ENCODE assay signal across 8 cellular contexts in genomic region chr12:45727994-45728624, GRCh38. TPM values are rescaled to one million over a fixed set of nuclear protein-coding genes. Genes with fewer than 3 reads are reported as not detected.
DNase-seq lines count a peak whose midpoint lies in the region; ATAC-seq and TF ChIP-seq lines count a peak whose summit lies in the region.

No MANE protein-coding gene starts in this region.

- peak overlapping the region; percentile 89 for H3K27ac Mint-ChIP-seq in Calu3 (ENCODE audit: unreplicated experiment)

- H3K36me3 ChIP-seq in right lobe of liver (no peaks in the 10 kb centered on the region), thymus (ENCODE audit: control insufficient read depth, insufficient read depth) (no peaks in the 10 kb centered on the region)

- no peak for TF ChIP-seq POLR2A in right lobe of liver (IDR thresholded peaks at IDR 0.05)

- intact Hi-C loops in Calu3 (cut with micrococcal nuclease; ENCODE audit: unreplicated experiment) (loop anchor here (5.0 kb wide), 1 partner anchor 556 kb away; no protein-coding TSS in a partner anchor), right lobe of liver (cut with DNase I) (loop anchor here in 1 of 2 donors (10.0 kb wide), 1 partner anchor 183 kb away; no protein-coding TSS in a partner anchor)

- H3K4me3 ChIP-seq in astrocyte of the cerebellum (ENCODE audit: low read depth, low read length) (peak overlapping the region; percentile 89), right lobe of liver (peak overlapping the region; percentile 80 to 82 (median 81)), thymus (ENCODE audit: low read length) (peak overlapping the region; percentile 100)

- no peaks in the 10 kb centered on the region for H3K27me3 Mint-ChIP-seq in Calu3 (ENCODE audit: unreplicated experiment)

- no peaks in the 10 kb centered on the region for H3K4me1 Mint-ChIP-seq in Calu3 (ENCODE audit: low read depth, unreplicated experiment)

- peak overlapping the region; percentile 97 for H3K4me3 Mint-ChIP-seq in Calu3 (ENCODE audit: low read depth, unreplicated experiment)

- no TSS peak for BruUV-seq in Calu3 (replicated peaks; lab: Mats Ljungman, UMichigan)

- no peak for ATAC-seq in right lobe of liver
- no peak for ATAC-seq in HG02840 (IDR thresholded peaks at IDR 0.05; ENCODE audit: low FRiP score, unreplicated experiment)
- ATAC-seq in HG03571 (IDR thresholded peaks at IDR 0.05; ENCODE audit: unreplicated experiment), result no peak
- ATAC-seq in HG03565 (IDR thresholded peaks at IDR 0.05; ENCODE audit: unreplicated experiment), result no peak

- H3K9me3 Mint-ChIP-seq in Calu3 (ENCODE audit: low read depth, unreplicated experiment), result no peaks in the 10 kb centered on the region

- in situ Hi-C loops in astrocyte of the cerebellum (cut with HindIII; ENCODE audit: low sequenced_read_pairs), result no loop called here

- 0% methylated on average over 16 of the region's 16 CpGs for WGBS in right lobe of liver (ENCODE audit: insufficient coverage, low coverage, low lambda C conversion rate, missing lambda C conversion rate)
- WGBS in thymus, result under 1% methylated on average over 16 of the region's 16 CpGs

- no peaks in the 10 kb centered on the region for H3K9me3 ChIP-seq in right lobe of liver
- no peaks in the 10 kb centered on the region for H3K9me3 ChIP-seq in thymus (ENCODE audit: control insufficient read depth)

- H3K36me3 Mint-ChIP-seq in Calu3 (ENCODE audit: insufficient read depth, unreplicated experiment), result peaks cover 65% of the 10 kb centered on the region

- H3K27me3 ChIP-seq in right lobe of liver (no peaks in the 10 kb centered on the region), thymus (ENCODE audit: control insufficient read depth, insufficient read depth) (no peaks in the 10 kb centered on the region)

- DNase-seq in Calu3 (no peak), HT-29 (ENCODE audit: low spot score) (peak; percentile 63), astrocyte of the cerebellum (ENCODE audit: low read depth) (no peak), right lobe of liver (peak in 1 of 3 donors; percentile 50)

- H3K4me1 ChIP-seq in right lobe of liver (peaks cover 0 to 36% (median 17%) of the 10 kb centered on the region in 4 donors), thymus (ENCODE audit: control insufficient read depth, insufficient read depth, low read length) (no peaks in the 10 kb centered on the region)

- TF ChIP-seq CTCF in Calu3 (IDR thresholded peaks at IDR 0.05; ENCODE audit: unreplicated experiment), result no peak
- TF ChIP-seq CTCF in astrocyte of the cerebellum (IDR thresholded peaks at IDR 0.05; ENCODE audit: low read depth, low read length, missing control alignments), result no peak
- TF ChIP-seq CTCF in right lobe of liver (IDR thresholded peaks at IDR 0.05), result no peak

- CTCF ChIA-PET in Calu3 (lab: Charles Lee), result interaction anchor here (2.4 kb wide), 1 partner anchor 184 kb away, joined by 12 read pairs; no protein-coding TSS in a partner anchor

- H3K27ac ChIP-seq in right lobe of liver, result peak overlapping the region; percentile 95 to 96 (median 95)
- H3K27ac ChIP-seq in thymus (ENCODE audit: low read depth), result peak overlapping the region; percentile 100

RNA-seq across cellular contexts. Expression of gene ARID2, which starts 1.4 kb away (rescaled TPM):
- 17.5 and 22.9 TPM in 2 replicates for total RNA-seq in Calu3 (2022)
- 10.0 and 11.1 TPM in 2 replicates for total RNA-seq in HT-29 (2014; rRNA removed; shearing (Covaris generic))
- 10 to 100 TPM in 2 of 6 experiments, 1 to 10 TPM in 4; 6.2 to 11.8 (median 9.1) TPM for total RNA-seq in right lobe of liver
- 15.6 TPM for polyA plus RNA-seq in thymus
